In the genomic region with DNA sequence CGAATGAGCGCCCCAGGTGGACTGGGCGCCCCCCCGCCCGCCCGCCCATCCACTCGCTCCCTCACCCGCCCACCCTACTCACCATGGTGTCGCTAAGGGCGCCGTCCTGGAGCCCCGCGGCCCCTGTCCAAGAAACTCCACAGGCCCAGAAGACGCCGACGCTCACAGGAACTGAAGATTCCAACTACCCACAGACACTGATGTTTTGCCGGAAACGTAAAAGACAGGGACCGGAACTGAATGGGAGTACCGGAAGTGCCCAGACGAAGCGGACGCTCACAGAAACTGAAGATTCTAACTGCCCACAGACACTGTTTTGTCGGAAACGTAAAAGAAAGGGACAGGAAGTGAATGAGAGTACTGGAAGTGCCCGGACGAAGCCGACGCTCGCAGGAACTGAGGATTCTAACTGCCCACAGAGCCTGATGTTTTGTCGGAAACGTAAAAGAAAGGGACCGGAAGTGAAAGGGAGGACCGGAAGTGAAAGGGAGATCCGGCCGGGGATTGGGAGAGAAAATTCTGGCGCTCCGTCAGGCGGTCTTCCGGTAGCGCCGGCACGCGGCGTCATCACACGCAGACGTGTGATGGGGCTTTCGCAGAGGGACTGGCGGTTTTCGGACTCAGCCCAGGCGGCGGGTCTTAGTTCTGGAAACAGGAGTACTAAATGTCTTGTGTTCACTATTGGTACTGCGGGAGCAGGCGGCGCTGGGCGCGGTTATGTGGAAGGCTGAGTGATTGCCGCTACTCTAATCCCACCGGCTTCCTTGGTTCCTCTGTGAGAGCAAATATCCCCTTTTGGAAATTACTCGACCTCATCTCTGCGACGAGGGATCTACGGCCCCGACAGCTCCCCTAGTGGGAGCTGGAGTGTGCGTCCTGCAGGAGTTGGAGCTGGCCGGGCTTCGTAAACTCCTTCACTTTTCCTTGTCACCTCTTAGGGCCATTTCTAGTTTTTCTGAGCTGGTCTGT, we compare ENCODE assay signal across 8 cellular contexts. TPM values are rescaled to one million over a fixed set of nuclear protein-coding genes. Genes with fewer than 3 reads are reported as not detected.
DNase-seq lines count a peak whose midpoint lies in the region; ATAC-seq and TF ChIP-seq lines count a peak whose summit lies in the region.

A gene (minus strand): TSS at position 173 of the 969 bp plus-strand sequence. CDS start 88 bp downstream, at position 85.

- peaks cover 5% of the 10 kb centered on the region for H3K36me3 Mint-ChIP-seq in IgD-negative memory B cell

- DNase-seq in DMS53 (lab: John Stamatoyannopoulos, UW) (peak; percentile 96), OCI-M1 (lab: John Stamatoyannopoulos, UW) (peak; percentile 97), activated T-cell treated with anti-CD3 and anti-CD28 coated beads for 24 hours (ENCODE audit: low read depth) (peak; percentile 86), epithelial cell of esophagus (ENCODE audit: low read depth) (peak; percentile 97), mucosa of gallbladder (ENCODE audit: low spot score) (peak; percentile 93)
- peak; percentile 65 to 78 for DNase-seq in stimulated activated CD8-positive, alpha-beta memory T cell treated with anti-CD3 and anti-CD28 coated beads, Interleukin-4, amount 100 ng/mL, for 4 hours (ENCODE audit: low read depth in 2 of 2, low spot score in 1 of 2)

- peak within 1 kb of the TSS; percentile 97 to 99 (median 98) for H3K4me3 Mint-ChIP-seq in IgD-negative memory B cell

- peak within 1 kb of the TSS; percentile 88 for H3K4me3 ChIP-seq in epithelial cell of esophagus (ENCODE audit: low read length)

- H3K27me3 Mint-ChIP-seq in IgD-negative memory B cell, result no peaks in the 10 kb centered on the region

- peaks cover 23 to 27% (median 23%) of the 10 kb centered on the region in 3 donors for H3K4me1 Mint-ChIP-seq in IgD-negative memory B cell

- peak; percentile 75 for ATAC-seq in GM21529 (IDR thresholded peaks at IDR 0.05; ENCODE audit: unreplicated experiment)

- TF ChIP-seq CTCF in epithelial cell of esophagus (IDR thresholded peaks at IDR 0.05; ENCODE audit: insufficient read depth, low read depth, low read length, missing control alignments), result peak; percentile 90

- no peaks in the 10 kb centered on the region for H3K9me3 Mint-ChIP-seq in IgD-negative memory B cell

- H3K27ac Mint-ChIP-seq in IgD-negative memory B cell, result peak within 1 kb of the TSS; percentile 97 to 99 (median 97)

RNA-seq across cellular contexts. Expression of the gene that starts here (rescaled TPM):
- polyA plus RNA-seq in IgD-negative memory B cell, result 71.9 TPM
- 23.6 TPM for total RNA-seq in mucosa of gallbladder

Comparison
In these comparisons a context has a peak if more than half of its experiments do, and no peak if none do; other contexts are left out.
1. Peak in every context shown above with its lines: DNase-seq, ATAC-seq and H3K4me3 ChIP-seq.